1 cellular context compared by ENCODE assay signal in the genomic region with DNA sequence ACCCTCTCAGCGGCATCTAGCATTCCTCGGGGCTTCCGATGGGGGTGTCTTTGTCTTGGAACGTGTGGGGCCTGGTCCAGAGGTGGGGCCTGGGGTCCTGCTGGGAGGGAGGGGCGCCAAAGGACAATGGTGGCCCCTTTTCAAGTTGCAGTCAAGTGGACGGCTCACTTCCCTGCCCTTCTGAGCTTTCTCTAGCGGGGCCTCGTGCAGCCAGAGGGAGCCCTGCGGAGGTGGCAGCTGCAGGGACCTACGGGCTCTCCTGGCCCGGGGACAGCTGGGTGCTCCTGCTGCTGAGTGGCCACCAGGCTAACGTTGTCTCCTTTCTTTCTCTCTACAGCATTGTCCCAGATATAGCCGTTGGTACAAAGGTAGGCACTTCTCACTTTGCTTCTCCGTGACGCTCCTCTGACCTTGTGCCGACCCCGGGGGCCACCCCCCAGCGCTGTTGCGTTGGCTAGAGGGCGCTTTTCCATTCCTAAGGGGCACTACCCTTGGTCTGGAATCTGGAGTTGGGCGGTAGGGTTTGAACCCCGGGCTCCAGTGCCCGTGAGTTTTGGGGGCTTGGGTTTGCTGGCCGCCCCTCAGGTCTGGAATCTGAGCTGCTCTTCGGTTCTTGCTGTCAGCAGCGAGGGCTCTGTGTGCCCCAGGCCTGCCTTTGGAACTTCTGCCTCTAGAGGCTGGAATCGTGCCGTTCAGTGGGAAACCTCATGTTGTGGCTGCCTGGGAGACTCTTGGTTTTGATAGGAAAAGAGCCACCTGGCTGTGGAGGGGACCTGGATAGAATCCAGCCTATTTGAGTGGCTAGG.
TF ChIP-seq lines count a peak whose summit lies in the region.

No MANE protein-coding gene starts in this region.

TF ChIP-seq in K562, 482 proteins besides CTCF, POLR2A, EP300 and RAD21 (continued from another document and continues in another):
- TF ChIP-seq, protein P1, sequence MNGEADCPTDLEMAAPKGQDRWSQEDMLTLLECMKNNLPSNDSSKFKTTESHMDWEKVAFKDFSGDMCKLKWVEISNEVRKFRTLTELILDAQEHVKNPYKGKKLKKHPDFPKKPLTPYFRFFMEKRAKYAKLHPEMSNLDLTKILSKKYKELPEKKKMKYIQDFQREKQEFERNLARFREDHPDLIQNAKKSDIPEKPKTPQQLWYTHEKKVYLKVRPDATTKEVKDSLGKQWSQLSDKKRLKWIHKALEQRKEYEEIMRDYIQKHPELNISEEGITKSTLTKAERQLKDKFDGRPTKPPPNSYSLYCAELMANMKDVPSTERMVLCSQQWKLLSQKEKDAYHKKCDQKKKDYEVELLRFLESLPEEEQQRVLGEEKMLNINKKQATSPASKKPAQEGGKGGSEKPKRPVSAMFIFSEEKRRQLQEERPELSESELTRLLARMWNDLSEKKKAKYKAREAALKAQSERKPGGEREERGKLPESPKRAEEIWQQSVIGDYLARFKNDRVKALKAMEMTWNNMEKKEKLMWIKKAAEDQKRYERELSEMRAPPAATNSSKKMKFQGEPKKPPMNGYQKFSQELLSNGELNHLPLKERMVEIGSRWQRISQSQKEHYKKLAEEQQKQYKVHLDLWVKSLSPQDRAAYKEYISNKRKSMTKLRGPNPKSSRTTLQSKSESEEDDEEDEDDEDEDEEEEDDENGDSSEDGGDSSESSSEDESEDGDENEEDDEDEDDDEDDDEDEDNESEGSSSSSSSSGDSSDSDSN (IDR thresholded peaks at IDR 0.05; ENCODE audit: borderline replicate concordance in 1 of 2, low read depth in 2 of 2, low read length in 2 of 2) = no peak
- TF ChIP-seq LEF1 (IDR thresholded peaks at IDR 0.05) (no peak), HDAC1 (IDR thresholded peaks at IDR 0.05) (0 out of 4 replicates have a peak, but pooled peaks of 1 of the 2 experiments have one; percentile 28), ILF3 (IDR thresholded peaks at IDR 0.05; ENCODE audit: borderline replicate concordance) (no peak), ZNF75A (CRISPR knock-in tag; IDR thresholded peaks at IDR 0.05) (no peak), POLR2G (IDR thresholded peaks at IDR 0.05; ENCODE audit: low read depth, low read length) (peak; percentile 32), GABPB2 (CRISPR knock-in tag; conservative IDR thresholded peaks at IDR 0.05) (no peak), MXI1 (IDR thresholded peaks at IDR 0.05; ENCODE audit: low read depth, low read length) (no peak), XRCC5 (IDR thresholded peaks at IDR 0.05; ENCODE audit: low read depth, low read length) (peak; percentile 64; the same call in 1 of the 2 replicates), ZNF253 (CRISPR knock-in tag; conservative IDR thresholded peaks at IDR 0.05) (no peak), TEAD2 (tag; IDR thresholded peaks at IDR 0.05) (no peak), NEUROD1 (IDR thresholded peaks at IDR 0.05; ENCODE audit: borderline replicate concordance, low read depth, low read length, partially characterized antibody) (no peak), ARNT (IDR thresholded peaks at IDR 0.05) (no peak), FOXP1 (CRISPR knock-in tag; IDR thresholded peaks at IDR 0.05) (no peak), BCOR (IDR thresholded peaks at IDR 0.05) (no peak), TARDBP (IDR thresholded peaks at IDR 0.05) (no peak), TEAD1 (CRISPR knock-in tag; IDR thresholded peaks at IDR 0.05) (no peak), ZC3H11A (IDR thresholded peaks at IDR 0.05; ENCODE audit: low read depth, low read length) (no peak), MIER1 (IDR thresholded peaks at IDR 0.05; ENCODE audit: low read depth) (no peak), ZNF41 (CRISPR knock-in tag; conservative IDR thresholded peaks at IDR 0.05) (no peak), ZKSCAN1 (IDR thresholded peaks at IDR 0.05; ENCODE audit: low read depth, low read length) (no peak), CSDE1 (IDR thresholded peaks at IDR 0.05) (no peak), EWSR1 (IDR thresholded peaks at IDR 0.05; ENCODE audit: borderline replicate concordance, low read depth, partially characterized antibody) (no peak), ZNF217 (CRISPR knock-in tag; IDR thresholded peaks at IDR 0.05) (no peak), ATF7 (IDR thresholded peaks at IDR 0.05) (no peak), MAFF (IDR thresholded peaks at IDR 0.05; ENCODE audit: low read length) (no peak), DPF2 (IDR thresholded peaks at IDR 0.05) (no peak), ZNF778 (CRISPR knock-in tag; IDR thresholded peaks at IDR 0.05) (no peak), ZNF212 (CRISPR knock-in tag; IDR thresholded peaks at IDR 0.05) (no peak), PPARD (CRISPR knock-in tag; IDR thresholded peaks at IDR 0.05) (no peak), RBM17 (IDR thresholded peaks at IDR 0.05; ENCODE audit: borderline replicate concordance, low read depth, low read length) (no peak), ZNF354B (CRISPR knock-in tag; IDR thresholded peaks at IDR 0.05) (no peak), RBBP5 (IDR thresholded peaks at IDR 0.05; ENCODE audit: borderline replicate concordance, insufficient read depth, low read length, poor library complexity, severe bottlenecking) (peak; percentile 39)
- TF ChIP-seq, protein P2, sequence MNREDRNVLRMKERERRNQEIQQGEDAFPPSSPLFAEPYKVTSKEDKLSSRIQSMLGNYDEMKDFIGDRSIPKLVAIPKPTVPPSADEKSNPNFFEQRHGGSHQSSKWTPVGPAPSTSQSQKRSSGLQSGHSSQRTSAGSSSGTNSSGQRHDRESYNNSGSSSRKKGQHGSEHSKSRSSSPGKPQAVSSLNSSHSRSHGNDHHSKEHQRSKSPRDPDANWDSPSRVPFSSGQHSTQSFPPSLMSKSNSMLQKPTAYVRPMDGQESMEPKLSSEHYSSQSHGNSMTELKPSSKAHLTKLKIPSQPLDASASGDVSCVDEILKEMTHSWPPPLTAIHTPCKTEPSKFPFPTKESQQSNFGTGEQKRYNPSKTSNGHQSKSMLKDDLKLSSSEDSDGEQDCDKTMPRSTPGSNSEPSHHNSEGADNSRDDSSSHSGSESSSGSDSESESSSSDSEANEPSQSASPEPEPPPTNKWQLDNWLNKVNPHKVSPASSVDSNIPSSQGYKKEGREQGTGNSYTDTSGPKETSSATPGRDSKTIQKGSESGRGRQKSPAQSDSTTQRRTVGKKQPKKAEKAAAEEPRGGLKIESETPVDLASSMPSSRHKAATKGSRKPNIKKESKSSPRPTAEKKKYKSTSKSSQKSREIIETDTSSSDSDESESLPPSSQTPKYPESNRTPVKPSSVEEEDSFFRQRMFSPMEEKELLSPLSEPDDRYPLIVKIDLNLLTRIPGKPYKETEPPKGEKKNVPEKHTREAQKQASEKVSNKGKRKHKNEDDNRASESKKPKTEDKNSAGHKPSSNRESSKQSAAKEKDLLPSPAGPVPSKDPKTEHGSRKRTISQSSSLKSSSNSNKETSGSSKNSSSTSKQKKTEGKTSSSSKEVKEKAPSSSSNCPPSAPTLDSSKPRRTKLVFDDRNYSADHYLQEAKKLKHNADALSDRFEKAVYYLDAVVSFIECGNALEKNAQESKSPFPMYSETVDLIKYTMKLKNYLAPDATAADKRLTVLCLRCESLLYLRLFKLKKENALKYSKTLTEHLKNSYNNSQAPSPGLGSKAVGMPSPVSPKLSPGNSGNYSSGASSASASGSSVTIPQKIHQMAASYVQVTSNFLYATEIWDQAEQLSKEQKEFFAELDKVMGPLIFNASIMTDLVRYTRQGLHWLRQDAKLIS (CRISPR knock-in tag; IDR thresholded peaks at IDR 0.05) = no peak
- TF ChIP-seq, protein P3, sequence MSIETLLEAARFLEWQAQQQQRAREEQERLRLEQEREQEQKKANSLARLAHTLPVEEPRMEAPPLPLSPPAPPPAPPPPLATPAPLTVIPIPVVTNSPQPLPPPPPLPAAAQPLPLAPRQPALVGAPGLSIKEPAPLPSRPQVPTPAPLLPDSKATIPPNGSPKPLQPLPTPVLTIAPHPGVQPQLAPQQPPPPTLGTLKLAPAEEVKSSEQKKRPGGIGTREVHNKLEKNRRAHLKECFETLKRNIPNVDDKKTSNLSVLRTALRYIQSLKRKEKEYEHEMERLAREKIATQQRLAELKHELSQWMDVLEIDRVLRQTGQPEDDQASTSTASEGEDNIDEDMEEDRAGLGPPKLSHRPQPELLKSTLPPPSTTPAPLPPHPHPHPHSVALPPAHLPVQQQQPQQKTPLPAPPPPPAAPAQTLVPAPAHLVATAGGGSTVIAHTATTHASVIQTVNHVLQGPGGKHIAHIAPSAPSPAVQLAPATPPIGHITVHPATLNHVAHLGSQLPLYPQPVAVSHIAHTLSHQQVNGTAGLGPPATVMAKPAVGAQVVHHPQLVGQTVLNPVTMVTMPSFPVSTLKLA (conservative IDR thresholded peaks at IDR 0.05) = peak in 1 of 2 experiments; percentile 53; a peak in 2 of 4 replicates
- TF ChIP-seq, protein P4, sequence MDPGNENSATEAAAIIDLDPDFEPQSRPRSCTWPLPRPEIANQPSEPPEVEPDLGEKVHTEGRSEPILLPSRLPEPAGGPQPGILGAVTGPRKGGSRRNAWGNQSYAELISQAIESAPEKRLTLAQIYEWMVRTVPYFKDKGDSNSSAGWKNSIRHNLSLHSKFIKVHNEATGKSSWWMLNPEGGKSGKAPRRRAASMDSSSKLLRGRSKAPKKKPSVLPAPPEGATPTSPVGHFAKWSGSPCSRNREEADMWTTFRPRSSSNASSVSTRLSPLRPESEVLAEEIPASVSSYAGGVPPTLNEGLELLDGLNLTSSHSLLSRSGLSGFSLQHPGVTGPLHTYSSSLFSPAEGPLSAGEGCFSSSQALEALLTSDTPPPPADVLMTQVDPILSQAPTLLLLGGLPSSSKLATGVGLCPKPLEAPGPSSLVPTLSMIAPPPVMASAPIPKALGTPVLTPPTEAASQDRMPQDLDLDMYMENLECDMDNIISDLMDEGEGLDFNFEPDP (CRISPR knock-in tag; IDR thresholded peaks at IDR 0.05) = 0 out of 2 replicates have a peak, but pooled peaks have one; percentile 3
- TF ChIP-seq, protein P5, sequence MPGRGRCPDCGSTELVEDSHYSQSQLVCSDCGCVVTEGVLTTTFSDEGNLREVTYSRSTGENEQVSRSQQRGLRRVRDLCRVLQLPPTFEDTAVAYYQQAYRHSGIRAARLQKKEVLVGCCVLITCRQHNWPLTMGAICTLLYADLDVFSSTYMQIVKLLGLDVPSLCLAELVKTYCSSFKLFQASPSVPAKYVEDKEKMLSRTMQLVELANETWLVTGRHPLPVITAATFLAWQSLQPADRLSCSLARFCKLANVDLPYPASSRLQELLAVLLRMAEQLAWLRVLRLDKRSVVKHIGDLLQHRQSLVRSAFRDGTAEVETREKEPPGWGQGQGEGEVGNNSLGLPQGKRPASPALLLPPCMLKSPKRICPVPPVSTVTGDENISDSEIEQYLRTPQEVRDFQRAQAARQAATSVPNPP (IDR thresholded peaks at IDR 0.05; ENCODE audit: borderline replicate concordance, insufficient read depth, insufficient read length) = no peak
- TF ChIP-seq, protein P6, sequence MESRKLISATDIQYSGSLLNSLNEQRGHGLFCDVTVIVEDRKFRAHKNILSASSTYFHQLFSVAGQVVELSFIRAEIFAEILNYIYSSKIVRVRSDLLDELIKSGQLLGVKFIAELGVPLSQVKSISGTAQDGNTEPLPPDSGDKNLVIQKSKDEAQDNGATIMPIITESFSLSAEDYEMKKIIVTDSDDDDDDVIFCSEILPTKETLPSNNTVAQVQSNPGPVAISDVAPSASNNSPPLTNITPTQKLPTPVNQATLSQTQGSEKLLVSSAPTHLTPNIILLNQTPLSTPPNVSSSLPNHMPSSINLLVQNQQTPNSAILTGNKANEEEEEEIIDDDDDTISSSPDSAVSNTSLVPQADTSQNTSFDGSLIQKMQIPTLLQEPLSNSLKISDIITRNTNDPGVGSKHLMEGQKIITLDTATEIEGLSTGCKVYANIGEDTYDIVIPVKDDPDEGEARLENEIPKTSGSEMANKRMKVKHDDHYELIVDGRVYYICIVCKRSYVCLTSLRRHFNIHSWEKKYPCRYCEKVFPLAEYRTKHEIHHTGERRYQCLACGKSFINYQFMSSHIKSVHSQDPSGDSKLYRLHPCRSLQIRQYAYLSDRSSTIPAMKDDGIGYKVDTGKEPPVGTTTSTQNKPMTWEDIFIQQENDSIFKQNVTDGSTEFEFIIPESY (CRISPR knock-in tag; IDR thresholded peaks at IDR 0.05) = no peak
- TF ChIP-seq, protein P7, sequence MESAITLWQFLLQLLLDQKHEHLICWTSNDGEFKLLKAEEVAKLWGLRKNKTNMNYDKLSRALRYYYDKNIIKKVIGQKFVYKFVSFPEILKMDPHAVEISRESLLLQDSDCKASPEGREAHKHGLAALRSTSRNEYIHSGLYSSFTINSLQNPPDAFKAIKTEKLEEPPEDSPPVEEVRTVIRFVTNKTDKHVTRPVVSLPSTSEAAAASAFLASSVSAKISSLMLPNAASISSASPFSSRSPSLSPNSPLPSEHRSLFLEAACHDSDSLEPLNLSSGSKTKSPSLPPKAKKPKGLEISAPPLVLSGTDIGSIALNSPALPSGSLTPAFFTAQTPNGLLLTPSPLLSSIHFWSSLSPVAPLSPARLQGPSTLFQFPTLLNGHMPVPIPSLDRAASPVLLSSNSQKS (CRISPR knock-in tag; IDR thresholded peaks at IDR 0.05) = no peak
- TF ChIP-seq, protein P8, sequence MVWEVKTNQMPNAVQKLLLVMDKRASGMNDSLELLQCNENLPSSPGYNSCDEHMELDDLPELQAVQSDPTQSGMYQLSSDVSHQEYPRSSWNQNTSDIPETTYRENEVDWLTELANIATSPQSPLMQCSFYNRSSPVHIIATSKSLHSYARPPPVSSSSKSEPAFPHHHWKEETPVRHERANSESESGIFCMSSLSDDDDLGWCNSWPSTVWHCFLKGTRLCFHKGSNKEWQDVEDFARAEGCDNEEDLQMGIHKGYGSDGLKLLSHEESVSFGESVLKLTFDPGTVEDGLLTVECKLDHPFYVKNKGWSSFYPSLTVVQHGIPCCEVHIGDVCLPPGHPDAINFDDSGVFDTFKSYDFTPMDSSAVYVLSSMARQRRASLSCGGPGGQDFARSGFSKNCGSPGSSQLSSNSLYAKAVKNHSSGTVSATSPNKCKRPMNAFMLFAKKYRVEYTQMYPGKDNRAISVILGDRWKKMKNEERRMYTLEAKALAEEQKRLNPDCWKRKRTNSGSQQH (CRISPR knock-in tag; IDR thresholded peaks at IDR 0.05) = no peak
